In genomic region chr15:75449585-75450306, GRCh38 we compare ENCODE assay signal across 8 cellular contexts. TPM values are rescaled to one million over a fixed set of nuclear protein-coding genes. Genes with fewer than 3 reads are reported as not detected.
DNase-seq lines count a peak whose midpoint lies in the region; ATAC-seq, FAIRE-seq and TF ChIP-seq lines count a peak whose summit lies in the region.

No MANE protein-coding gene starts in this region.

- TF ChIP-seq RAD21 in HepG2 (CRISPR knock-in tag; IDR thresholded peaks at IDR 0.05), result no peak

- H3K4me1 ChIP-seq in adrenal gland (replicated peaks in 1 of 2), result peaks cover 19 to 34% of the 10 kb centered on the region in 2 donors
- peaks cover 24% of the 10 kb centered on the region for H3K4me1 ChIP-seq in HepG2 (ENCODE audit: insufficient read depth, low read length)
- H3K4me1 ChIP-seq in thoracic aorta (ENCODE audit: control insufficient read depth in 1 of 2, low read depth in 2 of 2), result peaks cover 13 to 23% of the 10 kb centered on the region in 2 donors

- DNase-seq in activated CD4-positive, alpha-beta T cell treated with anti-CD3 and anti-CD28 coated beads, Interleukin-2, amount 10 ng/mL, durations not matched to agents 7 days and 5 days, result no peak
- no peak for DNase-seq in activated CD4-positive, alpha-beta T cell treated with anti-CD3 and anti-CD28 coated beads for 4 hours
- DNase-seq in adrenal gland (peak in 6 of 7 donors; percentile 17 to 62 (median 40)), HepG2 (ENCODE audit: low spot score) (no peak), thoracic aorta (ENCODE audit: low spot score) (no peak), SHP77 treated with DMSO at 0.1 percent for 48 hours (lab: John Stamatoyannopoulos, UW) (no peak), NOMO-1 treated with DMSO at 0.1 percent for 48 hours (lab: John Stamatoyannopoulos, UW; ENCODE audit: unreplicated experiment) (no peak)
- DNase-seq in effector CD8-positive, alpha-beta T cell (lab: John Stamatoyannopoulos, UW), result no peak

- no TSS peak for BruUV-seq in HepG2 (replicated peaks; lab: Mats Ljungman, UMichigan)

- POLR2A ChIA-PET in activated CD4-positive, alpha-beta T cell treated with anti-CD3 and anti-CD28 coated beads, Interleukin-2, amount 10 ng/mL, durations not matched to agents 7 days and 5 days (lab: Charles Lee), result no interaction called here
- POLR2A ChIA-PET in HepG2 (lab: Yijun Ruan, JAX), result interaction anchor here (1.0 to 7.8 kb wide), 3 partner anchors 8 to 81 kb away, joined by 3 to 185 read pairs (median 5); partner anchors contain the start of gene MAN2C1

- no peak overlapping the region for H2AFZ ChIP-seq in HepG2 (ENCODE audit: low read length)

- peak; percentile 34 for FAIRE-seq in HepG2 (lab: Jason Lieb, UNC)

- peaks cover 50% of the 10 kb centered on the region for H3K4me1 Mint-ChIP-seq in activated CD4-positive, alpha-beta T cell treated with anti-CD3 and anti-CD28 coated beads, Interleukin-2, amount 10 ng/mL, durations not matched to agents 7 days and 5 days

- H3K27ac ChIP-seq in adrenal gland (peak overlapping the region; percentile 67 to 98 (median 94)), HepG2 (ENCODE audit: extremely low read length, insufficient read depth, low read length) (peak overlapping the region; percentile 91), thoracic aorta (no peak overlapping the region)

- H3K27me3 ChIP-seq in adrenal gland (no peaks in the 10 kb centered on the region), HepG2 (ENCODE audit: control insufficient read depth in 1 of 2, insufficient read depth in 2 of 2, low read length in 2 of 2) (no peaks in the 10 kb centered on the region), thoracic aorta (replicated peaks; ENCODE audit: insufficient read depth) (no peaks in the 10 kb centered on the region)

- no peak for TF ChIP-seq CTCF in adrenal gland (IDR thresholded peaks at IDR 0.05)
- TF ChIP-seq CTCF in HepG2 (CRISPR knock-in tag; IDR thresholded peaks at IDR 0.05), result no peak
- no peak for TF ChIP-seq CTCF in thoracic aorta (IDR thresholded peaks at IDR 0.05)

- peak overlapping the region; percentile 78 for H3K9ac ChIP-seq in HepG2 (ENCODE audit: insufficient read depth, low read depth, low read length)

- H3K4me3 ChIP-seq in adrenal gland (peak overlapping the region in 2 of 4 donors; percentile 12 to 77), HepG2 (replicated peaks in 1 of 3; ENCODE audit: insufficient read depth in 1 of 3, low read depth in 2 of 3, low read length in 3 of 3) (peak overlapping the region; percentile 82 to 94 (median 88)), thoracic aorta (peak overlapping the region; percentile 90)

- no peak for TF ChIP-seq EP300 in HepG2 (IDR thresholded peaks at IDR 0.05; ENCODE audit: low read depth in 2 of 2, low read length in 2 of 2)
- no peak for TF ChIP-seq EP300 in HepG2 (CRISPR knock-in tag; IDR thresholded peaks at IDR 0.05; ENCODE audit: borderline replicate concordance)

- peaks cover 65% of the 10 kb centered on the region for H3K79me2 ChIP-seq in HepG2 (ENCODE audit: insufficient read depth, low read length)

- no peaks in the 10 kb centered on the region for H3K27me3 Mint-ChIP-seq in activated CD4-positive, alpha-beta T cell treated with anti-CD3 and anti-CD28 coated beads, Interleukin-2, amount 10 ng/mL, durations not matched to agents 7 days and 5 days

- ATAC-seq in HepG2, result no peak
- ATAC-seq in thoracic aorta (ENCODE audit: insufficient number of reproducible peaks, low FRiP score, low read depth), result no peak

- intact Hi-C loops in adrenal gland (cut with DNase I) (loop anchor here in 1 of 2 donors (10.0 kb wide), 2 partner anchors 65 to 75 kb away; no protein-coding TSS in a partner anchor), HepG2 (cut with micrococcal nuclease; ENCODE audit: unreplicated experiment) (loop anchor here (5.0 kb wide), 2 partner anchors 82 to 178 kb away; partner anchors contain the start of genes MAN2C1 and SNUPN)

- TF ChIP-seq POLR2A in adrenal gland (IDR thresholded peaks at IDR 0.05), result no peak
- TF ChIP-seq POLR2A in HepG2 (IDR thresholded peaks at IDR 0.05; ENCODE audit: insufficient read depth in 1 of 2, low read depth in 2 of 2, low read length in 2 of 2), result no peak

- peak overlapping the region; percentile 87 for H3K4me3 Mint-ChIP-seq in activated CD4-positive, alpha-beta T cell treated with anti-CD3 and anti-CD28 coated beads, Interleukin-2, amount 10 ng/mL, durations not matched to agents 7 days and 5 days

- H3K36me3 ChIP-seq in adrenal gland (replicated peaks in 1 of 2), result no peaks in the 10 kb centered on the region
- H3K36me3 ChIP-seq in HepG2 (replicated peaks in 1 of 2; ENCODE audit: control insufficient read depth in 1 of 2, insufficient read depth in 2 of 2, low read length in 2 of 2), result peaks cover 2 to 17% of the 10 kb centered on the region in 2 experiments; a peak in 3 of 5 replicates
- H3K36me3 ChIP-seq in thoracic aorta, result no peaks in the 10 kb centered on the region

- peaks cover 17% of the 10 kb centered on the region for H3K36me3 Mint-ChIP-seq in activated CD4-positive, alpha-beta T cell treated with anti-CD3 and anti-CD28 coated beads, Interleukin-2, amount 10 ng/mL, durations not matched to agents 7 days and 5 days (ENCODE audit: low read depth)

- peak overlapping the region; percentile 85 for H3K4me2 ChIP-seq in HepG2 (ENCODE audit: low read depth, low read length)

- H3K9me3 ChIP-seq in adrenal gland (replicated peaks in 1 of 3) (no peaks in the 10 kb centered on the region), HepG2 (ENCODE audit: low read length) (no peaks in the 10 kb centered on the region), thoracic aorta (no peaks in the 10 kb centered on the region)

- in situ Hi-C loops in HepG2 (cut with HindIII; ENCODE audit: extremely low pct_ligation_motif_present, low pct_unique_long_range_greater_than_20kb), result loop anchor here (5.0 kb wide), 1 partner anchor 82 kb away; the partner anchor contains the start of gene MAN2C1

- peaks cover 40% of the 10 kb centered on the region for H4K20me1 ChIP-seq in HepG2 (ENCODE audit: insufficient read depth, low read length)

- 28 to 32% (median 31%) methylated on average over 14 of the region's 14 CpGs for WGBS in adrenal gland, 4 donors
- 30% methylated on average over 14 of the region's 14 CpGs for WGBS in HepG2 (ENCODE audit: low lambda C conversion rate)

- CTCF ChIA-PET in activated CD4-positive, alpha-beta T cell treated with anti-CD3 and anti-CD28 coated beads, Interleukin-2, amount 10 ng/mL, durations not matched to agents 7 days and 5 days (lab: Charles Lee), result interaction anchor here (0.6 kb wide), 1 partner anchor 190 kb away, joined by 3 read pairs; the partner anchor contains the start of gene IMP3
- CTCF ChIA-PET in HepG2 (lab: Yijun Ruan, JAX; ENCODE audit: low intra/inter-chr PET ratio, low total read pairs), result no interaction called here

- peak overlapping the region; percentile 93 for H3K27ac Mint-ChIP-seq in activated CD4-positive, alpha-beta T cell treated with anti-CD3 and anti-CD28 coated beads, Interleukin-2, amount 10 ng/mL, durations not matched to agents 7 days and 5 days

- H3K9me3 Mint-ChIP-seq in activated CD4-positive, alpha-beta T cell treated with anti-CD3 and anti-CD28 coated beads, Interleukin-2, amount 10 ng/mL, durations not matched to agents 7 days and 5 days, result no peaks in the 10 kb centered on the region

TF ChIP-seq in HepG2, 621 proteins besides CTCF, POLR2A, EP300 and RAD21:
- TF ChIP-seq ZNF580 (CRISPR knock-in tag; IDR thresholded peaks at IDR 0.05; ENCODE audit: borderline replicate concordance, low read depth) (peak; percentile 4; the same call in 1 of the 2 replicates), ISL2 (CRISPR knock-in tag; IDR thresholded peaks at IDR 0.05) (no peak), ZFP36L1 (CRISPR knock-in tag; IDR thresholded peaks at IDR 0.05) (0 out of 2 replicates have a peak, but pooled peaks have one; percentile 26), ZNF441 (CRISPR knock-in tag; IDR thresholded peaks at IDR 0.05; ENCODE audit: borderline replicate concordance) (peak; percentile 67; the same call in 1 of the 2 replicates), ZNF747 (CRISPR knock-in tag; IDR thresholded peaks at IDR 0.05; ENCODE audit: borderline replicate concordance) (no peak)

RNA-seq across cellular contexts. Expression of gene SIN3A, which starts 1.7 kb away (rescaled TPM):
- total RNA-seq in activated CD4-positive, alpha-beta T cell treated with anti-CD3 and anti-CD28 coated beads, Interleukin-2, amount 10 ng/mL, durations not matched to agents 7 days and 5 days, result 100 to 1,000 TPM; 106 to 115 TPM
- 10 to 100 TPM; 27.5 to 72.7 (median 34.0) TPM for total RNA-seq in adrenal gland
- polyA plus RNA-seq in adrenal gland, result 10 to 100 TPM; 11.1 to 22.3 (median 12.8) TPM
- total RNA-seq in HepG2 (2016; rRNA removed; fragmentation: Illumina TruSeq; extraction: Trizol), result 16.1 and 26.8 TPM in 2 replicates
- total RNA-seq in HepG2 (2016; cell fraction: cytosol; rRNA removed; fragmentation: Illumina TruSeq; extraction: Trizol; ENCODE audit: low read depth), result 5.4 and 6.9 TPM in 2 replicates
- 17.3 and 25.0 TPM in 2 replicates for total RNA-seq in HepG2 (2016; cell fraction: insoluble cytoplasmic fraction; rRNA removed; fragmentation: Illumina TruSeq; extraction: Trizol)
- 13.0 and 13.6 TPM in 2 replicates for total RNA-seq in HepG2 (2016; cell fraction: membrane; rRNA removed; fragmentation: Illumina TruSeq; extraction: Trizol)
- total RNA-seq in HepG2 (2016; cell fraction: nucleus; rRNA removed; fragmentation: Illumina TruSeq; extraction: Trizol), result 28.8 and 30.1 TPM in 2 replicates
- 20.7 and 28.1 TPM in 2 replicates for polyA plus RNA-seq in HepG2 (2011; rRNA removed)
- 12.3 and 13.7 TPM in 2 replicates for polyA plus RNA-seq in HepG2 (2011; cell fraction: cytosol; rRNA removed)
- 22.6 and 27.2 TPM in 2 replicates for polyA plus RNA-seq in HepG2 (2011; cell fraction: nucleus; rRNA removed)
- 19.3 and 23.6 TPM in 2 replicates for polyA plus RNA-seq in HepG2 (2012)
- 0.93 TPM in 2 replicates for polyA plus RNA-seq in HepG2 (2016; cell fraction: cytosol; fragmentation: Illumina TruSeq; extraction: Trizol; ENCODE audit: low read depth)
- 20.4 and 25.2 TPM in 2 replicates for polyA plus RNA-seq in HepG2 (2016; cell fraction: insoluble cytoplasmic fraction; fragmentation: Illumina TruSeq; extraction: Trizol; ENCODE audit: low read depth)
- polyA plus RNA-seq in HepG2 (2016; cell fraction: membrane; fragmentation: Illumina TruSeq; extraction: Trizol; ENCODE audit: low read depth), result 3.1 TPM in 2 replicates
- polyA plus RNA-seq in HepG2 (2016; cell fraction: nucleus; fragmentation: Illumina TruSeq; extraction: Trizol; ENCODE audit: insufficient read depth, low read depth), result 25.8 and 26.6 TPM in 2 replicates
- polyA minus RNA-seq in HepG2 (2011; rRNA and poly(A)+ RNA removed; ENCODE audit: low replicate concordance), result 76.8 and 135 TPM in 2 replicates
- 22.7 and 28.1 TPM in 2 replicates for polyA minus RNA-seq in HepG2 (2011; cell fraction: cytosol; rRNA and poly(A)+ RNA removed)
- 35.1 and 36.2 TPM in 2 replicates for polyA minus RNA-seq in HepG2 (2011; cell fraction: nucleus; rRNA and poly(A)+ RNA removed)
- 10 to 100 TPM; 34.0 to 52.5 TPM for total RNA-seq in thoracic aorta

Comparison
In these comparisons a context has a peak if more than half of its experiments do, and no peak if none do; other contexts are left out.
1. DNase-seq: peak in adrenal gland (6 of 7); none in activated CD4-positive, alpha-beta T cell treated with anti-CD3 and anti-CD28 coated beads, Interleukin-2, amount 10 ng/mL, durations not matched to agents 7 days and 5 days (single experiment), activated CD4-positive, alpha-beta T cell treated with anti-CD3 and anti-CD28 coated beads for 4 hours (0 of 2), HepG2 (single experiment), thoracic aorta (single experiment), SHP77 treated with DMSO at 0.1 percent for 48 hours (single experiment), effector CD8-positive, alpha-beta T cell (single experiment) and NOMO-1 treated with DMSO at 0.1 percent for 48 hours (single experiment).
2. H3K27ac ChIP-seq: peak in adrenal gland (5 of 5) and HepG2 (single experiment); none in thoracic aorta (0 of 2).